9 cellular contexts compared by ENCODE assay signal in genomic region chr6:144931172-144932035, GRCh38.
DNase-seq lines count a peak whose midpoint lies in the region; ATAC-seq, FAIRE-seq and TF ChIP-seq lines count a peak whose summit lies in the region.
"Had no signal": no experiment of that assay in that cellular context is flagged by ENCODE, and none has a peak within 500 bp of the region (broad histone marks: within the 10 kb centered on the region; RNA-seq: fewer than 3 reads in every experiment).

No MANE protein-coding gene starts in this region.

- no peak overlapping the region for H2AFZ ChIP-seq in GM12878 (ENCODE audit: control insufficient read depth, low read depth, low read length)

- H3K27ac ChIP-seq in GM12878 (ENCODE audit: control insufficient read depth, insufficient read depth) (no peak overlapping the region), thyroid gland (no peak overlapping the region)

- H3K4me2 ChIP-seq in GM12878 (ENCODE audit: control insufficient read depth, insufficient read depth): no peak overlapping the region

- ATAC-seq in HG02678 (IDR thresholded peaks at IDR 0.05; ENCODE audit: unreplicated experiment) (peak; percentile 86), GM12878 (peak; percentile 78), left lobe of liver (peak; percentile 83), HG03457 (IDR thresholded peaks at IDR 0.05; ENCODE audit: unreplicated experiment) (no peak)
- ATAC-seq: stimulated activated effector memory CD8-positive, alpha-beta T cell treated with anti-CD3 and anti-CD28 coated beads, Interleukin-12 subunit alpha, Interleukin-12 subunit beta, amount 100 ng/mL, for 72 hours had no signal

- SMC1A ChIA-PET in GM12878 (lab: Charles Lee; ENCODE audit: uncharacterized antibody, unreplicated experiment): no interaction called here

- POLR2A ChIA-PET in GM12878 (lab: Charles Lee): no interaction called here

- no peaks in the 10 kb centered on the region for H4K20me1 ChIP-seq in GM12878 (ENCODE audit: control insufficient read depth, insufficient read depth)

- BruUV-seq in GM12878 (replicated peaks; lab: Mats Ljungman, UMichigan): no TSS peak

- H3K79me2 ChIP-seq in GM12878 (ENCODE audit: control insufficient read depth, insufficient read depth, low read length): no peaks in the 10 kb centered on the region

- intact Hi-C loops in GM12878 (cut with micrococcal nuclease; ENCODE audit: unreplicated experiment): loop anchor here (1.0 kb wide), 1 partner anchor 346 kb away; no protein-coding TSS in a partner anchor
- intact Hi-C loops in thyroid gland (cut with DNase I): loop anchor here (10.0 kb wide), 1 partner anchor 347 kb away; no protein-coding TSS in a partner anchor

- TF ChIP-seq EP300 in GM12878 (IDR thresholded peaks at IDR 0.05; ENCODE audit: borderline replicate concordance in 1 of 2, control insufficient read depth in 1 of 2, low read depth in 2 of 2, low read length in 2 of 2): no peak

- CTCF ChIA-PET in GM12878 (lab: Yijun Ruan, JAX): interaction anchor here (1.3 to 1.8 kb wide), 3 partner anchors 15 to 344 kb away, joined by 3 to 4 read pairs (median 3); no protein-coding TSS in a partner anchor

- in situ Hi-C loops in GM12878 (cut with MboI): no loop called here

- no peaks in the 10 kb centered on the region; a peak in 1 of 4 replicates for H3K27me3 ChIP-seq in GM12878 (replicated peaks in 1 of 2; ENCODE audit: control insufficient read depth in 2 of 2, insufficient read depth in 2 of 2, low read length in 1 of 2)
- no peaks in the 10 kb centered on the region for H3K27me3 ChIP-seq in thyroid gland

- TF ChIP-seq CTCF in GM12878 (IDR thresholded peaks at IDR 0.05 in 2 of 3, conservative IDR thresholded peaks at IDR 0.05 in 1 of 3; ENCODE audit: control insufficient read depth in 2 of 3, extremely low read depth in 1 of 3, insufficient read depth in 1 of 3, low read depth in 3 of 3, low read length in 3 of 3): peak; percentile 49 to 57 (median 53); a peak in 5 of 6 replicates
- TF ChIP-seq CTCF in thyroid gland (IDR thresholded peaks at IDR 0.05): peak in 5 of 6 experiments; percentile 24 to 72 (median 58)

- H3K36me3 ChIP-seq in GM12878 (ENCODE audit: control insufficient read depth in 2 of 2, insufficient read depth in 2 of 2, low read length in 1 of 2) (no peaks in the 10 kb centered on the region), thyroid gland (no peaks in the 10 kb centered on the region)

- 32% methylated on average over 6 of the region's 6 CpGs for WGBS in GM12878 (ENCODE audit: insufficient coverage, insufficient replicate concordance, low lambda C conversion rate, missing lambda C conversion rate)
- WGBS in thyroid gland, 2 donors: 62 to 65% methylated on average over 6 of the region's 6 CpGs

- H3K4me1 ChIP-seq in GM12878 (ENCODE audit: control insufficient read depth, insufficient read depth, low read length): no peaks in the 10 kb centered on the region
- no peaks in the 10 kb centered on the region for H3K4me1 ChIP-seq in thyroid gland

- RAD21 ChIA-PET in GM12878 (lab: Charles Lee; ENCODE audit: unreplicated experiment): no interaction called here

- H3K4me3 ChIP-seq in GM12878 (no peak overlapping the region), thyroid gland (replicated peaks in 1 of 3) (no peak overlapping the region)

- H3K9me3 ChIP-seq in GM12878 (replicated peaks; ENCODE audit: control insufficient read depth, insufficient read depth, low read length): no peaks in the 10 kb centered on the region; the same call in 2 of the 3 replicates
- no peaks in the 10 kb centered on the region for H3K9me3 ChIP-seq in thyroid gland

- DNase-seq in activated T-cell treated with anti-CD3 and anti-CD28 coated beads for 24 hours (ENCODE audit: low read depth) (peak; percentile 15), NCI-H774 (lab: John Stamatoyannopoulos, UW) (peak; percentile 51), GM12878 (ENCODE audit: low read depth, low spot score) (no peak), left lobe of liver (ENCODE audit: low spot score) (peak; percentile 54), thyroid gland (peak; percentile 52 to 64)
- DNase-seq in activated T-cell treated with anti-CD3 and anti-CD28 coated beads, Interleukin-2, amount 50 U/mL, for 1 hour: no peak

- no peak for TF ChIP-seq POLR2A in GM12878 (IDR thresholded peaks at IDR 0.05; ENCODE audit: low read depth, low read length)
- TF ChIP-seq POLR2A in thyroid gland (IDR thresholded peaks at IDR 0.05): no peak

- no peak overlapping the region for H3K9ac ChIP-seq in GM12878 (ENCODE audit: control insufficient read depth, insufficient read depth, low read length)

- no peak for FAIRE-seq in GM12878 (lab: Jason Lieb, UNC)

- peak; percentile 56 for TF ChIP-seq RAD21 in GM12878 (IDR thresholded peaks at IDR 0.05; ENCODE audit: insufficient read depth, low read depth, low read length)

TF ChIP-seq in GM12878, 131 proteins besides CTCF, POLR2A, EP300 and RAD21:
- TF ChIP-seq HSF1 (IDR thresholded peaks at IDR 0.05; ENCODE audit: low read depth, low read length) (no peak), FOXK2 (IDR thresholded peaks at IDR 0.05) (no peak), SMC3 (IDR thresholded peaks at IDR 0.05; ENCODE audit: borderline replicate concordance, low read length) (peak; percentile 59), JUNB (IDR thresholded peaks at IDR 0.05) (no peak), HDAC2 (IDR thresholded peaks at IDR 0.05) (no peak)

Comparison
In these comparisons a context has a peak if more than half of its experiments do, and no peak if none do; other contexts are left out.
1. DNase-seq: peak in activated T-cell treated with anti-CD3 and anti-CD28 coated beads for 24 hours (single experiment), NCI-H774 (single experiment), left lobe of liver (single experiment) and thyroid gland (2 of 2); none in activated T-cell treated with anti-CD3 and anti-CD28 coated beads, Interleukin-2, amount 50 U/mL, for 1 hour (single experiment) and GM12878 (single experiment).